In genomic region chrX:132594129-132594528, GRCh38 we compare ENCODE assay signal across 19 cellular contexts.
"Had no signal": no experiment of that assay in that cellular context is flagged by ENCODE, and none has a peak within 500 bp of the region (broad histone marks: within the 10 kb centered on the region; RNA-seq: fewer than 3 reads in every experiment).

No MANE protein-coding gene starts in this region.

- H3K4me3 ChIP-seq: coronary artery, left ventricle myocardium inferior, prostate gland, sigmoid colon, upper lobe of left lung had no signal

- H3K36me3 ChIP-seq: left ventricle myocardium inferior, prostate gland, sigmoid colon, upper lobe of left lung had no signal

- H3K4me1 ChIP-seq: left ventricle myocardium inferior, prostate gland, sigmoid colon, upper lobe of left lung had no signal

- H3K36me3 Mint-ChIP-seq: immature natural killer cell had no signal

- H3K9me3 ChIP-seq: left ventricle myocardium inferior, prostate gland, sigmoid colon, upper lobe of left lung had no signal

- H3K4me3 Mint-ChIP-seq: activated CD4-positive, alpha-beta T cell treated with anti-CD3 and anti-CD28 coated beads for 36 hours; activated CD8-positive, alpha-beta T cell treated with anti-CD3 and anti-CD28 coated beads, Interleukin-2, amount 10 ng/mL, durations not matched to agents 7 days and 5 days; activated naive CD4-positive, alpha-beta T cell treated with anti-CD3 and anti-CD28 coated beads for 36 hours; activated T-helper 1 cell treated with anti-CD3 and anti-CD28 coated beads, Interleukin-12 subunit alpha, Interleukin-12 subunit beta, Interleukin-2, Interleukin-4 antibody, amounts not matched to agents 30 ng/mL and 10 ng/mL and 1 ng/mL, durations not matched to agents 14 hours and 24 hours and 36 hours; immature natural killer cell; nephron; stimulated activated naive CD8-positive, alpha-beta T cell treated with anti-CD3 and anti-CD28 coated beads, Interleukin-15, Interleukin-2, amounts not matched to agents 100 ng/mL and 50 ng/mL, for 24 hours had no signal

- H3K4me1 Mint-ChIP-seq: activated CD4-positive, alpha-beta T cell treated with anti-CD3 and anti-CD28 coated beads for 36 hours; immature natural killer cell; nephron had no signal

- H3K27me3 ChIP-seq: sigmoid colon, upper lobe of left lung had no signal

- H3K27me3 Mint-ChIP-seq: activated CD4-positive, alpha-beta T cell treated with anti-CD3 and anti-CD28 coated beads for 36 hours; stimulated activated naive CD8-positive, alpha-beta T cell treated with anti-CD3 and anti-CD28 coated beads, Interleukin-15, Interleukin-2, amounts not matched to agents 100 ng/mL and 50 ng/mL, for 24 hours had no signal

- ATAC-seq: activated CD4-positive, alpha-beta T cell treated with anti-CD3 and anti-CD28 coated beads for 36 hours; activated CD8-positive, alpha-beta T cell treated with anti-CD3 and anti-CD28 coated beads, Interleukin-2, amount 10 ng/mL, durations not matched to agents 7 days and 5 days had no signal

- DNase-seq: activated CD4-positive, alpha-beta T cell treated with anti-CD3 and anti-CD28 coated beads for 36 hours; activated CD8-positive, alpha-beta T cell treated with anti-CD3 and anti-CD28 coated beads, Interleukin-2, amount 10 ng/mL, durations not matched to agents 7 days and 5 days; activated naive CD4-positive, alpha-beta T cell treated with anti-CD3 and anti-CD28 coated beads for 36 hours; central memory CD4-positive, alpha-beta T cell; effector CD8-positive, alpha-beta T cell; immature natural killer cell; left ventricle myocardium inferior; mesendoderm; occipital lobe; sigmoid colon; stimulated activated CD4-positive, alpha-beta T cell treated with anti-CD3 and anti-CD28 coated beads, Interleukin-2, amount 100 ng/mL, for 48 hours; stimulated activated CD8-positive, alpha-beta memory T cell treated with anti-CD3 and anti-CD28 coated beads, Interleukin-4, amount 100 ng/mL, for 48 hours; T-helper 9 cell; upper lobe of left lung had no signal

- H3K27ac Mint-ChIP-seq: activated CD4-positive, alpha-beta T cell treated with anti-CD3 and anti-CD28 coated beads for 36 hours; activated CD8-positive, alpha-beta T cell treated with anti-CD3 and anti-CD28 coated beads, Interleukin-2, amount 10 ng/mL, durations not matched to agents 7 days and 5 days; activated naive CD4-positive, alpha-beta T cell treated with anti-CD3 and anti-CD28 coated beads for 36 hours; activated T-helper 1 cell treated with anti-CD3 and anti-CD28 coated beads, Interleukin-12 subunit alpha, Interleukin-12 subunit beta, Interleukin-2, Interleukin-4 antibody, amounts not matched to agents 30 ng/mL and 10 ng/mL and 1 ng/mL, durations not matched to agents 14 hours and 24 hours and 36 hours; immature natural killer cell; nephron; stimulated activated naive CD8-positive, alpha-beta T cell treated with anti-CD3 and anti-CD28 coated beads, Interleukin-15, Interleukin-2, amounts not matched to agents 100 ng/mL and 50 ng/mL, for 24 hours had no signal

- H3K27ac ChIP-seq: coronary artery, left ventricle myocardium inferior, prostate gland, sigmoid colon, upper lobe of left lung had no signal

- H3K9me3 Mint-ChIP-seq: activated naive CD4-positive, alpha-beta T cell treated with anti-CD3 and anti-CD28 coated beads for 36 hours; activated T-helper 1 cell treated with anti-CD3 and anti-CD28 coated beads, Interleukin-12 subunit alpha, Interleukin-12 subunit beta, Interleukin-2, Interleukin-4 antibody, amounts not matched to agents 30 ng/mL and 10 ng/mL and 1 ng/mL, durations not matched to agents 14 hours and 24 hours and 36 hours; immature natural killer cell; nephron; stimulated activated naive CD8-positive, alpha-beta T cell treated with anti-CD3 and anti-CD28 coated beads, Interleukin-15, Interleukin-2, amounts not matched to agents 100 ng/mL and 50 ng/mL, for 24 hours had no signal
